In genomic region chr17:55420067-55420775, GRCh38 we compare ENCODE assay signal across 8 cellular contexts. TPM values are rescaled to one million over a fixed set of nuclear protein-coding genes. Genes with fewer than 3 reads are reported as not detected.
DNase-seq lines count a peak whose midpoint lies in the region; ATAC-seq and TF ChIP-seq lines count a peak whose summit lies in the region.

No MANE protein-coding gene starts in this region.

- H3K27ac Mint-ChIP-seq in neural crest cell (ENCODE audit: unreplicated experiment): peak overlapping the region; percentile 94

- ATAC-seq in HG03103 (IDR thresholded peaks at IDR 0.05; ENCODE audit: low read depth, unreplicated experiment): peak; percentile 40

- H3K4me3 ChIP-seq in ectodermal cell (ENCODE audit: insufficient read depth, low read depth, low read length): peak overlapping the region; percentile 83

- H3K27me3 ChIP-seq in ectodermal cell (ENCODE audit: control insufficient read depth, insufficient read depth, low read length, poor library complexity, severe bottlenecking): no peaks in the 10 kb centered on the region

- H3K36me3 Mint-ChIP-seq in neural crest cell (ENCODE audit: low read depth): peaks cover 30% of the 10 kb centered on the region

- no peak overlapping the region for H3K27ac ChIP-seq in ectodermal cell (ENCODE audit: insufficient read depth, low read depth, low read length, poor library complexity, severe bottlenecking)

- H3K9me3 ChIP-seq in ectodermal cell (ENCODE audit: control insufficient read depth, low read length): no peaks in the 10 kb centered on the region

- H3K27me3 Mint-ChIP-seq in neural crest cell (ENCODE audit: low read depth): peaks cover 24% of the 10 kb centered on the region

- peak overlapping the region; percentile 93 for H3K4me3 Mint-ChIP-seq in neural crest cell

- H3K9me3 Mint-ChIP-seq in neural crest cell: peaks cover 16% of the 10 kb centered on the region

- WGBS in ectodermal cell, 2 experiments: 65 to 69% methylated on average over 6 of the region's 6 CpGs

- DNase-seq in SKM-1 treated with dmso at 0.1 percent for 144 hours (lab: John Stamatoyannopoulos, UW; ENCODE audit: unreplicated experiment) (peak; percentile 64), SKM-1 (lab: John Stamatoyannopoulos, UW; ENCODE audit: unreplicated experiment) (no peak), T-helper 22 cell (ENCODE audit: low read depth) (peak; percentile 2), neural crest cell (ENCODE audit: low read depth, low spot score) (no peak), amniotic stem cell (lab: John Stamatoyannopoulos, UW) (no peak), UCSD-AML1 (lab: John Stamatoyannopoulos, UW; ENCODE audit: unreplicated experiment) (no peak)

- TF ChIP-seq CTCF in neural crest cell (conservative IDR thresholded peaks at IDR 0.05): no peak

- H3K36me3 ChIP-seq in ectodermal cell (ENCODE audit: control insufficient read depth, insufficient read depth, low read length): no peaks in the 10 kb centered on the region

- peaks cover 25% of the 10 kb centered on the region for H3K4me1 Mint-ChIP-seq in neural crest cell

- H3K4me1 ChIP-seq in ectodermal cell (ENCODE audit: control insufficient read depth, insufficient read depth, low read length): peaks cover 4% of the 10 kb centered on the region

RNA-seq across cellular contexts. Expression of gene MMD, which starts 1.4 kb away (rescaled TPM):
- polyA plus RNA-seq in ectodermal cell (2013, experiment 1 of 4): 60.7 TPM
- 60.8 TPM for polyA plus RNA-seq in ectodermal cell (2013, experiment 2 of 4)
- 55.9 TPM for polyA plus RNA-seq in ectodermal cell (2013, experiment 3 of 4)
- polyA plus RNA-seq in ectodermal cell (2013, experiment 4 of 4): 60.9 TPM
- total RNA-seq in neural crest cell: 46.6 TPM in 2 replicates

Comparison
In these comparisons a context has a peak if more than half of its experiments do, and no peak if none do; other contexts are left out.
1. DNase-seq: peak in SKM-1 treated with dmso at 0.1 percent for 144 hours (single experiment) and T-helper 22 cell (single experiment); none in SKM-1 (single experiment), neural crest cell (single experiment), amniotic stem cell (single experiment) and UCSD-AML1 (single experiment).